1 cellular context compared by ENCODE assay signal in the genomic region with DNA sequence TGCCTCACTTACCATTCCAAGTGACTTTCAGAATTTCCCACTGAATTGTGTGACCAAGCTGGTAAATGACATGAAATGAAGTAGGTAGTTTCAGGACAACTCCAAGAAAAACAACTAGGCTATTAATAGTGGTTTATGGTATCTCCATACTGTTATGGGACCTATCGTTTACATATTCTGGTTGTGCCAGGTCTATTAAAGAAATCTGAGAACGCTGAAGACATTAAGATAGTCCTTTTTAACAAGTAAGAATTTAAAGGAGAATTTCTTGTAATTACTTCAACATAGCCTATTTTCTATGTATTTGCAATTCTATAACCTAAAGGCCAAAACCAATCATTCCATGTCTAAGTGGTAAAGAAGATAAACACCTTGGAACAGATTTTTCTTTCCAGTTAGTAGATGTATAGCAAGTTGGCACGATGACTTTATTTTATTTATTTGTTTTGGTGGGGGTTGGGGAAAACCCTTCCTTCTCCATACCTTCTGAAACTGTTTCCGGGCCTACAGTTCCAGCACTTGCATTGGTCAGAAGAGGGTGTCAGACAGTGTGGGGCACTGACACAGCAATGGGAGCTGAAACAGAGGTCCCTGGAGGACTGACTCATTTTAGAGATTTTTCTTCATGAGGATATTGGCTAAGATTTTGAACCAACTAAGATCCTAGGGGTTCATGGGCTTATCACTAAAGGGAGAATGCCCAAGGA.
TF ChIP-seq lines count a peak whose summit lies in the region.

No MANE protein-coding gene starts in this region.

TF ChIP-seq in A549, 52 proteins besides CTCF, POLR2A, EP300 and RAD21 (continued from another document):
- TF ChIP-seq, protein P1, sequence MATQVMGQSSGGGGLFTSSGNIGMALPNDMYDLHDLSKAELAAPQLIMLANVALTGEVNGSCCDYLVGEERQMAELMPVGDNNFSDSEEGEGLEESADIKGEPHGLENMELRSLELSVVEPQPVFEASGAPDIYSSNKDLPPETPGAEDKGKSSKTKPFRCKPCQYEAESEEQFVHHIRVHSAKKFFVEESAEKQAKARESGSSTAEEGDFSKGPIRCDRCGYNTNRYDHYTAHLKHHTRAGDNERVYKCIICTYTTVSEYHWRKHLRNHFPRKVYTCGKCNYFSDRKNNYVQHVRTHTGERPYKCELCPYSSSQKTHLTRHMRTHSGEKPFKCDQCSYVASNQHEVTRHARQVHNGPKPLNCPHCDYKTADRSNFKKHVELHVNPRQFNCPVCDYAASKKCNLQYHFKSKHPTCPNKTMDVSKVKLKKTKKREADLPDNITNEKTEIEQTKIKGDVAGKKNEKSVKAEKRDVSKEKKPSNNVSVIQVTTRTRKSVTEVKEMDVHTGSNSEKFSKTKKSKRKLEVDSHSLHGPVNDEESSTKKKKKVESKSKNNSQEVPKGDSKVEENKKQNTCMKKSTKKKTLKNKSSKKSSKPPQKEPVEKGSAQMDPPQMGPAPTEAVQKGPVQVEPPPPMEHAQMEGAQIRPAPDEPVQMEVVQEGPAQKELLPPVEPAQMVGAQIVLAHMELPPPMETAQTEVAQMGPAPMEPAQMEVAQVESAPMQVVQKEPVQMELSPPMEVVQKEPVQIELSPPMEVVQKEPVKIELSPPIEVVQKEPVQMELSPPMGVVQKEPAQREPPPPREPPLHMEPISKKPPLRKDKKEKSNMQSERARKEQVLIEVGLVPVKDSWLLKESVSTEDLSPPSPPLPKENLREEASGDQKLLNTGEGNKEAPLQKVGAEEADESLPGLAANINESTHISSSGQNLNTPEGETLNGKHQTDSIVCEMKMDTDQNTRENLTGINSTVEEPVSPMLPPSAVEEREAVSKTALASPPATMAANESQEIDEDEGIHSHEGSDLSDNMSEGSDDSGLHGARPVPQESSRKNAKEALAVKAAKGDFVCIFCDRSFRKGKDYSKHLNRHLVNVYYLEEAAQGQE (IDR thresholded peaks at IDR 0.05), result no peak
- TF ChIP-seq BCL3 (IDR thresholded peaks at IDR 0.05) (no peak), RNF2 (IDR thresholded peaks at IDR 0.05; ENCODE audit: borderline replicate concordance, low read depth) (no peak), HEYL (CRISPR knock-in tag; IDR thresholded peaks at IDR 0.05) (no peak), FOSB (CRISPR knock-in tag; IDR thresholded peaks at IDR 0.05) (no peak), ZFP36 (IDR thresholded peaks at IDR 0.05; ENCODE audit: borderline replicate concordance, partially characterized antibody) (no peak), CHD2 (IDR thresholded peaks at IDR 0.05; ENCODE audit: low read length, partially characterized antibody) (no peak), CEBPB (IDR thresholded peaks at IDR 0.05) (no peak), FOXS1 (CRISPR knock-in tag; IDR thresholded peaks at IDR 0.05) (no peak), SREBF2 (IDR thresholded peaks at IDR 0.05) (no peak), RFX5 (IDR thresholded peaks at IDR 0.05) (no peak), ZC3H11A (IDR thresholded peaks at IDR 0.05) (no peak), MAZ (IDR thresholded peaks at IDR 0.05; ENCODE audit: borderline replicate concordance, low read depth, low read length) (no peak)
- TF ChIP-seq, protein P2, sequence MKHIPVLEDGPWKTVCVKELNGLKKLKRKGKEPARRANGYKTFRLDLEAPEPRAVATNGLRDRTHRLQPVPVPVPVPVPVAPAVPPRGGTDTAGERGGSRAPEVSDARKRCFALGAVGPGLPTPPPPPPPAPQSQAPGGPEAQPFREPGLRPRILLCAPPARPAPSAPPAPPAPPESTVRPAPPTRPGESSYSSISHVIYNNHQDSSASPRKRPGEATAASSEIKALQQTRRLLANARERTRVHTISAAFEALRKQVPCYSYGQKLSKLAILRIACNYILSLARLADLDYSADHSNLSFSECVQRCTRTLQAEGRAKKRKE (CRISPR knock-in tag; IDR thresholded peaks at IDR 0.05; ENCODE audit: low read depth), result no peak
